In genomic region chr11:82315093-82315492, GRCh38 we compare ENCODE assay signal across 9 cellular contexts.
DNase-seq lines count a peak whose midpoint lies in the region; ATAC-seq and TF ChIP-seq lines count a peak whose summit lies in the region.
"Had no signal": no experiment of that assay in that cellular context is flagged by ENCODE, and none has a peak within 500 bp of the region (broad histone marks: within the 10 kb centered on the region; RNA-seq: fewer than 3 reads in every experiment).

No MANE protein-coding gene starts in this region.

- no peaks in the 10 kb centered on the region for H3K27me3 Mint-ChIP-seq in glutamatergic neuron (ENCODE audit: unreplicated experiment)

- peaks cover 7% of the 10 kb centered on the region for H3K4me1 Mint-ChIP-seq in glutamatergic neuron (ENCODE audit: low read depth, unreplicated experiment)

- no peaks in the 10 kb centered on the region for H3K9me3 ChIP-seq in right atrium auricular region

- no peaks in the 10 kb centered on the region for H3K27me3 ChIP-seq in right atrium auricular region

- TF ChIP-seq CTCF in glutamatergic neuron (IDR thresholded peaks at IDR 0.05; ENCODE audit: partially characterized antibody, unreplicated experiment) (peak; percentile 53), right atrium auricular region (IDR thresholded peaks at IDR 0.05) (peak in 1 of 2 donors; percentile 54)

- H3K4me3 Mint-ChIP-seq in glutamatergic neuron (ENCODE audit: unreplicated experiment), result no peak overlapping the region

- peaks cover 3% of the 10 kb centered on the region for H3K9me3 Mint-ChIP-seq in glutamatergic neuron (ENCODE audit: unreplicated experiment)

- H3K27ac Mint-ChIP-seq in glutamatergic neuron (ENCODE audit: unreplicated experiment), result no peak overlapping the region

- H3K4me3 ChIP-seq in right atrium auricular region, result no peak overlapping the region

- DNase-seq in Ammon's horn (ENCODE audit: low spot score), result peak; percentile 5
- DNase-seq in NCI-H748 treated with DMSO at 0.1 percent for 48 hours (lab: John Stamatoyannopoulos, UW), result peak; percentile 12
- DNase-seq in glutamatergic neuron, result peak; percentile 30
- DNase-seq in NCI-H774 (lab: John Stamatoyannopoulos, UW), result no peak
- DNase-seq in right atrium auricular region (ENCODE audit: low spot score), result no peak
- DNase-seq in activated effector memory CD4-positive, alpha-beta T cell treated with Interleukin-2 at 50 U/mL for 16 hours, result no peak
- DNase-seq: amygdala had no signal

- no peaks in the 10 kb centered on the region for H3K36me3 Mint-ChIP-seq in glutamatergic neuron (ENCODE audit: unreplicated experiment)

- no peaks in the 10 kb centered on the region for H3K4me1 ChIP-seq in right atrium auricular region

- peak; percentile 47 for ATAC-seq in GM19463 (IDR thresholded peaks at IDR 0.05; ENCODE audit: unreplicated experiment)
- ATAC-seq in GM21825 (IDR thresholded peaks at IDR 0.05; ENCODE audit: unreplicated experiment), result no peak

- no peak overlapping the region for H3K27ac ChIP-seq in right atrium auricular region

- no peaks in the 10 kb centered on the region for H3K36me3 ChIP-seq in right atrium auricular region

Comparison
In these comparisons a context has a peak if more than half of its experiments do, and no peak if none do; other contexts are left out.
1. DNase-seq: peak in Ammon's horn (single experiment), NCI-H748 treated with DMSO at 0.1 percent for 48 hours (single experiment) and glutamatergic neuron (single experiment); none in NCI-H774 (single experiment), right atrium auricular region (single experiment) and activated effector memory CD4-positive, alpha-beta T cell treated with Interleukin-2 at 50 U/mL for 16 hours (single experiment).